ENCODE assay signal across 18 cellular contexts in genomic region chr3:122758877-122759670, GRCh38. TPM values are rescaled to one million over a fixed set of nuclear protein-coding genes. Genes with fewer than 3 reads are reported as not detected.
DNase-seq lines count a peak whose midpoint lies in the region; ATAC-seq and TF ChIP-seq lines count a peak whose summit lies in the region.
"Had no signal": no experiment of that assay in that cellular context is flagged by ENCODE, and none has a peak within 500 bp of the region (broad histone marks: within the 10 kb centered on the region; RNA-seq: fewer than 3 reads in every experiment).

No MANE protein-coding gene starts in this region.

- DNase-seq in left cardiac atrium, result no peak
- DNase-seq in Right ventricle myocardium inferior (ENCODE audit: missing footprints), result no peak
- peak; percentile 32 for DNase-seq in activated CD8-positive, alpha-beta T cell treated with anti-CD3 and anti-CD28 coated beads, Interleukin-2, amount 10 ng/mL, durations not matched to agents 7 days and 5 days
- no peak for DNase-seq in hepatocyte (ENCODE audit: low spot score)
- no peak for DNase-seq in upper lobe of right lung
- DNase-seq in NCI-H2171 (lab: John Stamatoyannopoulos, UW), result no peak
- no peak for DNase-seq in activated CD4-positive, alpha-beta T cell treated with anti-CD3 and anti-CD28 coated beads for 1 hour
- DNase-seq in stimulated activated CD4-positive, alpha-beta T cell treated with anti-CD3 and anti-CD28 coated beads, Interleukin-4, amount 100 ng/mL, for 4 hours, result no peak
- DNase-seq: caudate nucleus, islet precursor cell, NCI-H2081, NCI-H82, RPMI8226, T-helper 2 cell had no signal

- H3K79me2 ChIP-seq in hepatocyte, result no peaks in the 10 kb centered on the region

- 83% methylated on average over 4 of the region's 4 CpGs for WGBS in hepatocyte (ENCODE audit: low lambda C conversion rate, missing lambda C conversion rate)

- H3K4me3 ChIP-seq in hepatocyte (no peak overlapping the region), upper lobe of right lung (no peak overlapping the region)
- H3K4me3 ChIP-seq: GM23338, suprapubic skin had no signal

- H3K27ac ChIP-seq in hepatocyte (peak overlapping the region; percentile 79), upper lobe of right lung (no peak overlapping the region)
- H3K27ac ChIP-seq: suprapubic skin had no signal

- CTCF ChIA-PET in activated CD8-positive, alpha-beta T cell treated with anti-CD3 and anti-CD28 coated beads, Interleukin-2, amount 10 ng/mL, durations not matched to agents 7 days and 5 days (lab: Charles Lee), result interaction anchor here (3.1 kb wide), 1 partner anchor 269 kb away, joined by 11 read pairs; the partner anchor contains the start of gene SEMA5B

- no peaks in the 10 kb centered on the region for H3K9me2 ChIP-seq in hepatocyte (replicated peaks; ENCODE audit: insufficient read depth)

- H3K36me3 ChIP-seq in hepatocyte (replicated peaks; ENCODE audit: insufficient read depth, low read depth), result no peaks in the 10 kb centered on the region
- H3K36me3 ChIP-seq in upper lobe of right lung, result peaks cover 26% of the 10 kb centered on the region

- H3K4me2 ChIP-seq in hepatocyte, result no peak overlapping the region
- H3K4me2 ChIP-seq: GM23338 had no signal

- POLR2A ChIA-PET in activated CD8-positive, alpha-beta T cell treated with anti-CD3 and anti-CD28 coated beads, Interleukin-2, amount 10 ng/mL, durations not matched to agents 7 days and 5 days (lab: Charles Lee), result interaction anchor here (0.5 kb wide), 1 partner anchor 145 kb away, joined by 3 read pairs; no protein-coding TSS in a partner anchor

- no peak overlapping the region for H3K27ac Mint-ChIP-seq in activated CD8-positive, alpha-beta T cell treated with anti-CD3 and anti-CD28 coated beads, Interleukin-2, amount 10 ng/mL, durations not matched to agents 7 days and 5 days
- H3K27ac Mint-ChIP-seq: activated naive CD4-positive, alpha-beta T cell treated with anti-CD3 and anti-CD28 coated beads, Interleukin-2, amount 50 U/mL, for 24 hours; GM23338 had no signal

- intact Hi-C loops in left cardiac atrium (cut with DNase I) (no loop called here), Right ventricle myocardium inferior (cut with DNase I) (no loop called here), upper lobe of right lung (cut with DNase I) (no loop called here)

- H3K4me1 ChIP-seq in hepatocyte (ENCODE audit: insufficient read depth), result peaks cover 25% of the 10 kb centered on the region
- peaks cover 24% of the 10 kb centered on the region for H3K4me1 ChIP-seq in upper lobe of right lung

- H3K27me3 ChIP-seq in hepatocyte, result no peaks in the 10 kb centered on the region
- no peaks in the 10 kb centered on the region for H3K27me3 ChIP-seq in upper lobe of right lung
- H3K27me3 ChIP-seq: suprapubic skin had no signal

- no peaks in the 10 kb centered on the region for H3K9me3 Mint-ChIP-seq in activated CD8-positive, alpha-beta T cell treated with anti-CD3 and anti-CD28 coated beads, Interleukin-2, amount 10 ng/mL, durations not matched to agents 7 days and 5 days (ENCODE audit: insufficient read depth)
- H3K9me3 Mint-ChIP-seq: activated naive CD4-positive, alpha-beta T cell treated with anti-CD3 and anti-CD28 coated beads, Interleukin-2, amount 50 U/mL, for 24 hours; GM23338 had no signal

- H3K4me1 Mint-ChIP-seq in activated CD8-positive, alpha-beta T cell treated with anti-CD3 and anti-CD28 coated beads, Interleukin-2, amount 10 ng/mL, durations not matched to agents 7 days and 5 days (ENCODE audit: low read depth), result peaks cover 23% of the 10 kb centered on the region

- ATAC-seq in left cardiac atrium (peak; percentile 18 to 47), Right ventricle myocardium inferior (no peak), upper lobe of right lung (peak; percentile 70)
- ATAC-seq in activated CD8-positive, alpha-beta T cell treated with anti-CD3 and anti-CD28 coated beads, Interleukin-2, amount 10 ng/mL, durations not matched to agents 7 days and 5 days, result peak; percentile 66
- ATAC-seq: activated CD4-positive, CD25-positive, alpha-beta regulatory T cell treated with anti-CD3 and anti-CD28 coated beads, Interleukin-2, amount 50 U/mL, for 24 hours; GM23338 had no signal

- no peaks in the 10 kb centered on the region for H4K20me1 ChIP-seq in hepatocyte (ENCODE audit: insufficient read depth, poor library complexity, severe bottlenecking)

- TF ChIP-seq CTCF in hepatocyte (IDR thresholded peaks at IDR 0.05; ENCODE audit: poor library complexity) (no peak), upper lobe of right lung (IDR thresholded peaks at IDR 0.05) (no peak)

- H3K27me3 Mint-ChIP-seq in activated CD8-positive, alpha-beta T cell treated with anti-CD3 and anti-CD28 coated beads, Interleukin-2, amount 10 ng/mL, durations not matched to agents 7 days and 5 days (ENCODE audit: low read depth), result no peaks in the 10 kb centered on the region
- H3K27me3 Mint-ChIP-seq: activated naive CD4-positive, alpha-beta T cell treated with anti-CD3 and anti-CD28 coated beads, Interleukin-2, amount 50 U/mL, for 24 hours had no signal

- no peak overlapping the region for H2AFZ ChIP-seq in hepatocyte
- H2AFZ ChIP-seq: GM23338 had no signal

- H3K9me3 ChIP-seq in hepatocyte (ENCODE audit: low read depth) (no peaks in the 10 kb centered on the region), upper lobe of right lung (no peaks in the 10 kb centered on the region)
- H3K9me3 ChIP-seq: suprapubic skin had no signal

- H3K36me3 Mint-ChIP-seq in activated CD8-positive, alpha-beta T cell treated with anti-CD3 and anti-CD28 coated beads, Interleukin-2, amount 10 ng/mL, durations not matched to agents 7 days and 5 days (ENCODE audit: low read depth), result peaks cover 8% of the 10 kb centered on the region

- no peak overlapping the region for H3K4me3 Mint-ChIP-seq in activated CD8-positive, alpha-beta T cell treated with anti-CD3 and anti-CD28 coated beads, Interleukin-2, amount 10 ng/mL, durations not matched to agents 7 days and 5 days
- H3K4me3 Mint-ChIP-seq: activated naive CD4-positive, alpha-beta T cell treated with anti-CD3 and anti-CD28 coated beads, Interleukin-2, amount 50 U/mL, for 24 hours; GM23338 had no signal

RNA-seq across cellular contexts. Expression of gene HSPBAP1, which starts 34.6 kb away (rescaled TPM):
- total RNA-seq in left cardiac atrium (1 to 10 TPM; 6.2 to 6.3 TPM), Right ventricle myocardium inferior (4.9 TPM), hepatocyte (7.9 and 11.0 TPM in 2 replicates), upper lobe of right lung (15.1 TPM)
- total RNA-seq in activated CD8-positive, alpha-beta T cell treated with anti-CD3 and anti-CD28 coated beads, Interleukin-2, amount 10 ng/mL, durations not matched to agents 7 days and 5 days, result 1 to 10 TPM; 4.4 to 5.9 TPM
- polyA plus RNA-seq in hepatocyte, result 6.2 and 9.3 TPM in 2 replicates

RNA-seq across cellular contexts. Expression of gene SLC49A4, which starts 35.8 kb away (rescaled TPM):
- total RNA-seq in left cardiac atrium (10 to 100 TPM; 16.8 to 23.2 TPM), Right ventricle myocardium inferior (16.1 TPM), hepatocyte (59.2 and 61.2 TPM in 2 replicates), upper lobe of right lung (14.2 TPM)
- 1 to 10 TPM; 1.3 to 1.5 TPM for total RNA-seq in activated CD8-positive, alpha-beta T cell treated with anti-CD3 and anti-CD28 coated beads, Interleukin-2, amount 10 ng/mL, durations not matched to agents 7 days and 5 days
- polyA plus RNA-seq in hepatocyte, result 30.9 and 39.1 TPM in 2 replicates
